Comparison of ENCODE assay signal across 15 cellular contexts in the genomic region with DNA sequence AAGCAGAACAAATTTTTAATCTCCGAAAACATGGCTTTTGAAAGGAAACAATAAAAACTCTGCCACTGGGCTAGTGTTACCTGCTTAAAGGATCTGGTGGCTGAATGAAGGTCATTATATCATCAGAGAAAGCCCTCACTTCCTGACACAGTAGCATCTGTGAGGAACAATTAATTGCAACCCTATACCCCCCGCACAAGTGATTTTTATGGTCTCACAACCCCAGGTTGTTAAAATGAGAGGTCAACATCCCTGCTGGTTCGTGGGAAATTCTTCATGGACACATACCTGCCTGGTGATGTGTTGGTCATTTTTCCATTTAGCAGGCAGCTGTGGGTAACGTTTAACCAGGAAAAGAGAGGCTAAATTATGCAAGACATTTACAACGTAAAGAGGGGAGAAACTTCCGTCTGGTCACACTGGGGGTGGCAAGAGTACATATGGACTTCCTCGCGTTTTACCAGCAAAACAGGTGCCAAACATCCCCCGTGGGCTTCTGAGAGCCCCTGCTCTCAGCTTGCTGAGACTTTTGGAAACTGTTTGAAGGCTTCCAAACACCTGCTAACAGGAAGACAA. TPM values are rescaled to one million over a fixed set of nuclear protein-coding genes. Genes with fewer than 3 reads are reported as not detected.
DNase-seq lines count a peak whose midpoint lies in the region; ATAC-seq and TF ChIP-seq lines count a peak whose summit lies in the region.
"Had no signal": no experiment of that assay in that cellular context is flagged by ENCODE, and none has a peak within 500 bp of the region (broad histone marks: within the 10 kb centered on the region; RNA-seq: fewer than 3 reads in every experiment).

No MANE protein-coding gene starts in this region.

- no peaks in the 10 kb centered on the region for H3K36me3 Mint-ChIP-seq in activated T-cell treated with anti-CD3 and anti-CD28 coated beads, Interleukin-2, amount 50 U/mL, for 4 hours (ENCODE audit: insufficient read depth)
- H3K36me3 Mint-ChIP-seq in activated CD4-positive, alpha-beta T cell treated with anti-CD3 and anti-CD28 coated beads, Interleukin-2, amount 10 ng/mL, durations not matched to agents 7 days and 5 days (ENCODE audit: low read depth) = no peaks in the 10 kb centered on the region

- H3K27me3 ChIP-seq in BLaER1 treated with 17β-estradiol and CSF1 and Interleukin-3, amounts not matched to agents 10 nM and 100 nM = no peaks in the 10 kb centered on the region
- H3K27me3 ChIP-seq in mucosa of rectum (ENCODE audit: control insufficient read depth in 2 of 2, insufficient read depth in 2 of 2, low read length in 2 of 2) (no peaks in the 10 kb centered on the region), mesendoderm (ENCODE audit: insufficient read depth, low read length, poor library complexity) (no peaks in the 10 kb centered on the region)
- H3K27me3 ChIP-seq: heart right ventricle had no signal

- H3K79me2 ChIP-seq in mesendoderm (ENCODE audit: control insufficient read depth, insufficient read depth, low read length) = no peaks in the 10 kb centered on the region

- no peaks in the 10 kb centered on the region for H3K9me3 Mint-ChIP-seq in activated T-cell treated with anti-CD3 and anti-CD28 coated beads, Interleukin-2, amount 50 U/mL, for 4 hours
- H3K9me3 Mint-ChIP-seq in activated CD4-positive, alpha-beta T cell treated with anti-CD3 and anti-CD28 coated beads, Interleukin-2, amount 10 ng/mL, durations not matched to agents 7 days and 5 days = no peaks in the 10 kb centered on the region

- H3K27ac ChIP-seq in BLaER1 treated with 17β-estradiol and CSF1 and Interleukin-3, amounts not matched to agents 10 nM and 100 nM = no peak overlapping the region
- H3K27ac ChIP-seq in mucosa of rectum (ENCODE audit: low read depth in 2 of 2, low read length in 2 of 2) = peak overlapping the region; percentile 70 to 76
- no peak overlapping the region for H3K27ac ChIP-seq in mesendoderm (ENCODE audit: low read depth, low read length)
- H3K27ac ChIP-seq: heart right ventricle, psoas muscle had no signal

- peak overlapping the region in 9 of 11 experiments; percentile 2 to 48 (median 27); a peak in 12 of 22 replicates for H3K4me2 ChIP-seq in BLaER1 treated with 17β-estradiol and CSF1 and Interleukin-3, amounts not matched to agents 10 nM and 100 nM
- no peak overlapping the region for H3K4me2 ChIP-seq in mesendoderm (ENCODE audit: low read length)

- H2AK5ac ChIP-seq in mesendoderm (ENCODE audit: low read length) = no peak overlapping the region

- H2BK15ac ChIP-seq in mesendoderm (replicated peaks; ENCODE audit: low read depth) = no peak overlapping the region

- H4K20me1 ChIP-seq in BLaER1 treated with 17β-estradiol and CSF1 and Interleukin-3, amounts not matched to agents 10 nM and 100 nM = no peaks in the 10 kb centered on the region

- no peaks in the 10 kb centered on the region for H3K9me3 ChIP-seq in BLaER1 treated with 17β-estradiol and CSF1 and Interleukin-3, amounts not matched to agents 10 nM and 100 nM (replicated peaks in 1 of 11)
- H3K9me3 ChIP-seq in mucosa of rectum (ENCODE audit: control insufficient read depth in 2 of 2, low read length in 2 of 2) = no peaks in the 10 kb centered on the region
- H3K9me3 ChIP-seq: heart right ventricle, psoas muscle had no signal

- H3K4me3 ChIP-seq in BLaER1 treated with 17β-estradiol and CSF1 and Interleukin-3, amounts not matched to agents 10 nM and 100 nM = no peak overlapping the region
- H3K4me3 ChIP-seq in mucosa of rectum (ENCODE audit: low read length in 2 of 2) = peak overlapping the region; percentile 28 to 61
- no peak overlapping the region for H3K4me3 ChIP-seq in mesendoderm (ENCODE audit: low read length)
- H3K4me3 ChIP-seq: heart right ventricle, psoas muscle had no signal

- no peak overlapping the region for H3K23ac ChIP-seq in mesendoderm (ENCODE audit: low read length)

- H3K27me3 Mint-ChIP-seq in activated T-cell treated with anti-CD3 and anti-CD28 coated beads, Interleukin-2, amount 50 U/mL, for 4 hours (ENCODE audit: low read depth) = no peaks in the 10 kb centered on the region
- H3K27me3 Mint-ChIP-seq in activated CD4-positive, alpha-beta T cell treated with anti-CD3 and anti-CD28 coated beads, Interleukin-2, amount 10 ng/mL, durations not matched to agents 7 days and 5 days = peaks cover 7% of the 10 kb centered on the region

- H4K5ac ChIP-seq in mesendoderm (ENCODE audit: low read length) = no peak overlapping the region

- no peaks in the 10 kb centered on the region for H3K79me1 ChIP-seq in mesendoderm (ENCODE audit: low read length)

- H2BK5ac ChIP-seq in mesendoderm (ENCODE audit: low read length) = no peak overlapping the region

- no peaks in the 10 kb centered on the region for H3K36me3 ChIP-seq in BLaER1 treated with 17β-estradiol and CSF1 and Interleukin-3, amounts not matched to agents 10 nM and 100 nM
- no peaks in the 10 kb centered on the region for H3K36me3 ChIP-seq in mucosa of rectum (ENCODE audit: control insufficient read depth in 2 of 2, insufficient read depth in 2 of 2, low read length in 2 of 2)
- no peaks in the 10 kb centered on the region for H3K36me3 ChIP-seq in mesendoderm (ENCODE audit: control insufficient read depth, insufficient read depth, low read length)
- H3K36me3 ChIP-seq: heart right ventricle had no signal

- peak; percentile 72 for DNase-seq in LoVo (ENCODE audit: low spot score)
- DNase-seq in SW480 (ENCODE audit: low spot score) = peak; percentile 86
- DNase-seq in mesendoderm = no peak
- no peak for DNase-seq in activated T-cell treated with anti-CD3 and anti-CD28 coated beads, Interleukin-2, amount 50 U/mL, for 4 hours
- DNase-seq in activated CD4-positive, alpha-beta T cell treated with anti-CD3 and anti-CD28 coated beads, Interleukin-2, amount 10 ng/mL, durations not matched to agents 7 days and 5 days = no peak
- DNase-seq: activated CD4-positive, alpha-beta T cell treated with anti-CD3 and anti-CD28 coated beads, Interleukin-2, amount 50 U/mL, for 4 hours; activated effector memory CD4-positive, alpha-beta T cell treated with anti-CD3 and anti-CD28 coated beads, Interleukin-2, amount 50 U/mL, for 16 hours; GOT3; heart right ventricle; NCI-H1092 treated with DMSO at 0.1 percent for 48 hours; psoas muscle; stimulated activated CD4-positive, alpha-beta T cell treated with anti-CD3 and anti-CD28 coated beads, Interleukin-2, amount 100 ng/mL, for 24 hours had no signal

- peaks cover 0 to 47% (median 36%) of the 10 kb centered on the region in 10 experiments; a peak in 18 of 20 replicates for H3K4me1 ChIP-seq in BLaER1 treated with 17β-estradiol and CSF1 and Interleukin-3, amounts not matched to agents 10 nM and 100 nM
- H3K4me1 ChIP-seq in mucosa of rectum (ENCODE audit: control insufficient read depth in 2 of 2, insufficient read depth in 2 of 2, low read length in 2 of 2) (peaks cover 0 to 3% of the 10 kb centered on the region in 2 donors), mesendoderm (ENCODE audit: control insufficient read depth, low read depth, low read length) (no peaks in the 10 kb centered on the region)
- H3K4me1 ChIP-seq: heart right ventricle, psoas muscle had no signal

- H3K4ac ChIP-seq in mesendoderm (ENCODE audit: low read depth, low read length) = no peak overlapping the region

- CTCF ChIA-PET in activated CD4-positive, alpha-beta T cell treated with anti-CD3 and anti-CD28 coated beads, Interleukin-2, amount 10 ng/mL, durations not matched to agents 7 days and 5 days (lab: Charles Lee) = interaction anchor here (0.6 to 0.8 kb wide), 2 partner anchors 8 to 13 kb away, joined by 3 to 4 read pairs; no protein-coding TSS in a partner anchor

- no peaks in the 10 kb centered on the region for H3K4me1 Mint-ChIP-seq in activated T-cell treated with anti-CD3 and anti-CD28 coated beads, Interleukin-2, amount 50 U/mL, for 4 hours (ENCODE audit: low read depth)
- peaks cover 3% of the 10 kb centered on the region for H3K4me1 Mint-ChIP-seq in activated CD4-positive, alpha-beta T cell treated with anti-CD3 and anti-CD28 coated beads, Interleukin-2, amount 10 ng/mL, durations not matched to agents 7 days and 5 days

- H2BK120ac ChIP-seq in mesendoderm (ENCODE audit: low read depth, low read length) = no peak overlapping the region

- H3K9ac ChIP-seq in BLaER1 treated with 17β-estradiol and CSF1 and Interleukin-3, amounts not matched to agents 10 nM and 100 nM = no peak overlapping the region
- no peak overlapping the region for H3K9ac ChIP-seq in mucosa of rectum (ENCODE audit: low read depth in 1 of 2, low read length in 2 of 2)
- no peak overlapping the region for H3K9ac ChIP-seq in mesendoderm (ENCODE audit: low read length)

- H4K8ac ChIP-seq in mesendoderm (ENCODE audit: low read depth, low read length) = no peak overlapping the region

- H3K27ac Mint-ChIP-seq in activated CD4-positive, alpha-beta T cell treated with anti-CD3 and anti-CD28 coated beads, Interleukin-2, amount 10 ng/mL, durations not matched to agents 7 days and 5 days = no peak overlapping the region

- H3K18ac ChIP-seq in mesendoderm (ENCODE audit: low read length) = no peak overlapping the region

- WGBS in mesendoderm (ENCODE audit: extremely low coverage, insufficient coverage, low lambda C conversion rate) = no CpG with 5 or more reads among the region's 9 CpGs

- H3K4me3 Mint-ChIP-seq in activated T-cell treated with anti-CD3 and anti-CD28 coated beads, Interleukin-2, amount 50 U/mL, for 4 hours = no peak overlapping the region
- no peak overlapping the region for H3K4me3 Mint-ChIP-seq in activated CD4-positive, alpha-beta T cell treated with anti-CD3 and anti-CD28 coated beads, Interleukin-2, amount 10 ng/mL, durations not matched to agents 7 days and 5 days

- POLR2A ChIA-PET in activated CD4-positive, alpha-beta T cell treated with anti-CD3 and anti-CD28 coated beads, Interleukin-2, amount 10 ng/mL, durations not matched to agents 7 days and 5 days (lab: Charles Lee) = no interaction called here

- no peak overlapping the region for H3K56ac ChIP-seq in mesendoderm (ENCODE audit: low read length)

- no peak for TF ChIP-seq POLR2A in GM18505 (IDR thresholded peaks at IDR 0.05; ENCODE audit: borderline replicate concordance, extremely low read depth, insufficient read depth, insufficient read length)

- no peak for ATAC-seq in GM18505 (IDR thresholded peaks at IDR 0.05; ENCODE audit: unreplicated experiment)
- no peak for ATAC-seq in activated T-cell treated with anti-CD3 and anti-CD28 coated beads, Interleukin-2, amount 50 U/mL, for 4 hours
- ATAC-seq: heart right ventricle, psoas muscle had no signal

RNA-seq across cellular contexts. Expression of a gene that starts 29.2 kb away (rescaled TPM):
- 194 TPM for polyA plus RNA-seq in mesendoderm (2013, experiment 1 of 2)
- polyA plus RNA-seq in mesendoderm (2013, experiment 2 of 2) = 191 TPM
- 100 to 1,000 TPM; 198 to 247 (median 209) TPM for total RNA-seq in activated T-cell treated with anti-CD3 and anti-CD28 coated beads, Interleukin-2, amount 50 U/mL, for 4 hours
- 10 to 100 TPM; 68.2 to 90.2 TPM for total RNA-seq in activated CD4-positive, alpha-beta T cell treated with anti-CD3 and anti-CD28 coated beads, Interleukin-2, amount 10 ng/mL, durations not matched to agents 7 days and 5 days

RNA-seq across cellular contexts. Expression of a gene that starts 48.0 kb away (rescaled TPM):
- 55.0 TPM for polyA plus RNA-seq in mesendoderm (2013, experiment 1 of 2)
- 56.2 TPM for polyA plus RNA-seq in mesendoderm (2013, experiment 2 of 2)
- 100 to 1,000 TPM in 1 of 3 donors, 10 to 100 TPM in 2; 93.3 to 108 (median 95.2) TPM for total RNA-seq in activated T-cell treated with anti-CD3 and anti-CD28 coated beads, Interleukin-2, amount 50 U/mL, for 4 hours
- 10 to 100 TPM; 59.2 to 63.5 TPM for total RNA-seq in activated CD4-positive, alpha-beta T cell treated with anti-CD3 and anti-CD28 coated beads, Interleukin-2, amount 10 ng/mL, durations not matched to agents 7 days and 5 days

RNA-seq across cellular contexts. Expression of a gene that starts 58.2 kb away (rescaled TPM):
- 17.6 TPM for polyA plus RNA-seq in mesendoderm (2013, experiment 1 of 2)
- polyA plus RNA-seq in mesendoderm (2013, experiment 2 of 2) = 17.0 TPM
- total RNA-seq in activated T-cell treated with anti-CD3 and anti-CD28 coated beads, Interleukin-2, amount 50 U/mL, for 4 hours = 10 to 100 TPM; 48.3 to 68.2 (median 63.2) TPM
- 10 to 100 TPM; 52.7 to 54.9 TPM for total RNA-seq in activated CD4-positive, alpha-beta T cell treated with anti-CD3 and anti-CD28 coated beads, Interleukin-2, amount 10 ng/mL, durations not matched to agents 7 days and 5 days

Comparison
In these comparisons a context has a peak if more than half of its experiments do, and no peak if none do; other contexts are left out.
1. H3K27ac ChIP-seq: peak in mucosa of rectum (2 of 2); none in BLaER1 treated with 17β-estradiol and CSF1 and Interleukin-3, amounts not matched to agents 10 nM and 100 nM (0 of 11) and mesendoderm (single experiment).
2. H3K4me3 ChIP-seq: peak in mucosa of rectum (2 of 2); none in BLaER1 treated with 17β-estradiol and CSF1 and Interleukin-3, amounts not matched to agents 10 nM and 100 nM (0 of 10) and mesendoderm (single experiment).
3. DNase-seq: peak in LoVo (single experiment) and SW480 (single experiment); none in mesendoderm (single experiment), activated T-cell treated with anti-CD3 and anti-CD28 coated beads, Interleukin-2, amount 50 U/mL, for 4 hours (single experiment) and activated CD4-positive, alpha-beta T cell treated with anti-CD3 and anti-CD28 coated beads, Interleukin-2, amount 10 ng/mL, durations not matched to agents 7 days and 5 days (single experiment).